Comparison of ENCODE assay signal across 14 cellular contexts in genomic region chr14:71803539-71804260, GRCh38.
A peak's percentile ranks its signal among the peaks of the same experiment; 100 is the strongest.
DNase-seq lines count a peak whose midpoint lies in the region; ATAC-seq and TF ChIP-seq lines count a peak whose summit lies in the region.
"Had no signal": no experiment of that assay in that cellular context is flagged by ENCODE, and none has a peak within 500 bp of the region (broad histone marks: within the 10 kb centered on the region; RNA-seq: fewer than 3 reads in every experiment).

No MANE protein-coding gene starts in this region.

- in situ Hi-C loops in mammary epithelial cell (cut with MboI; ENCODE audit: low sequenced_read_pairs in 2 of 2): no loop called here
- in situ Hi-C loops in KBM-7 (cut with MboI; ENCODE audit: low pct_unique_long_range_greater_than_20kb, low sequenced_read_pairs): no loop called here

- H3K9ac ChIP-seq in Loucy (ENCODE audit: low read depth, low read length, poor library complexity, severe bottlenecking) (no peak overlapping the region), mammary epithelial cell (ENCODE audit: insufficient read depth, low read length) (no peak overlapping the region)
- H3K9ac ChIP-seq: KMS-11 had no signal

- H3K27ac ChIP-seq in mammary epithelial cell (ENCODE audit: insufficient read depth, low read depth, low read length): no peak overlapping the region
- H3K27ac ChIP-seq: KMS-11 had no signal

- no peak for ATAC-seq in HG02840 (IDR thresholded peaks at IDR 0.05; ENCODE audit: low FRiP score, unreplicated experiment)
- ATAC-seq: left colon, T-helper 17 cell had no signal

- no peak for TF ChIP-seq CTCF in BJ (IDR thresholded peaks at IDR 0.05; ENCODE audit: insufficient read depth, low read depth, low read length)
- no peak for TF ChIP-seq CTCF in Loucy (conservative IDR thresholded peaks at IDR 0.05; ENCODE audit: low read length)
- no peak for TF ChIP-seq CTCF in mammary epithelial cell (conservative IDR thresholded peaks at IDR 0.05 in 1 of 2, IDR thresholded peaks at IDR 0.05 in 1 of 2; ENCODE audit: extremely low read depth in 1 of 2, insufficient read depth in 1 of 2, low read depth in 1 of 2, low read length in 2 of 2)

- H3F3A ChIP-seq in Loucy (ENCODE audit: low read depth): no peaks in the 10 kb centered on the region

- CTCF ChIA-PET in BJ (lab: Yijun Ruan, JAX): interaction anchor here (1.1 kb wide), 1 partner anchor 50 kb away, joined by 4 read pairs; no protein-coding TSS in a partner anchor
- CTCF ChIA-PET in mammary epithelial cell (lab: Charles Lee; ENCODE audit: low non-redundant PET): no interaction called here

- H3K4me3 ChIP-seq in BJ (ENCODE audit: low read depth, low read length) (no peak overlapping the region), Loucy (ENCODE audit: low read length, poor library complexity, severe bottlenecking) (no peak overlapping the region), mammary epithelial cell (replicated peaks in 1 of 3; ENCODE audit: insufficient read depth in 1 of 3, low read depth in 2 of 3, low read length in 3 of 3) (no peak overlapping the region)

- H4K20me1 ChIP-seq in Loucy (ENCODE audit: insufficient read depth, low read length, poor library complexity, severe bottlenecking) (no peaks in the 10 kb centered on the region), mammary epithelial cell (ENCODE audit: insufficient read depth, low read length) (no peaks in the 10 kb centered on the region)

- DNase-seq in BJ (ENCODE audit: low read depth) (peak; percentile 73), mammary epithelial cell (peak; percentile 79), kidney tubule cell (ENCODE audit: low spot score) (peak; percentile 17), NCI-H1092 (lab: John Stamatoyannopoulos, UW) (no peak), KBM-7 (no peak), NCI-H510A (lab: John Stamatoyannopoulos, UW) (no peak)
- DNase-seq: activated CD4-positive, alpha-beta T cell treated with anti-CD3 and anti-CD28 coated beads, Interleukin-2, amount 50 U/mL, for 1 hour; activated effector memory CD4-positive, alpha-beta T cell treated with Interleukin-2 at 50 U/mL for 16 hours; left colon; NCI-H2029 treated with DMSO at 0.1 percent for 48 hours; T-helper 17 cell had no signal

- no peaks in the 10 kb centered on the region for H3K36me3 ChIP-seq in BJ (ENCODE audit: control insufficient read depth, insufficient read depth, low read length)
- H3K36me3 ChIP-seq in Loucy (ENCODE audit: insufficient read depth, low read length): no peaks in the 10 kb centered on the region
- H3K36me3 ChIP-seq in mammary epithelial cell (ENCODE audit: insufficient read depth, low read length): no peaks in the 10 kb centered on the region

- WGBS in mammary epithelial cell (ENCODE audit: low coverage, missing lambda C conversion rate): 41% methylated on average over 3 of the region's 3 CpGs

- dilution Hi-C loops in mammary epithelial cell (cut with HindIII; ENCODE audit: low sequenced_read_pairs): no loop called here

- H3K79me2 ChIP-seq in Loucy (ENCODE audit: insufficient read depth, low read length): no peaks in the 10 kb centered on the region
- H3K79me2 ChIP-seq in mammary epithelial cell (ENCODE audit: insufficient read depth, low read length): no peaks in the 10 kb centered on the region

- H3K9me2 ChIP-seq in Loucy (replicated peaks; ENCODE audit: low read depth, low read length): no peaks in the 10 kb centered on the region

- no TSS peak for BruUV-seq in mammary epithelial cell (replicated peaks; lab: Mats Ljungman, UMichigan)

- intact Hi-C loops in mammary epithelial cell (cut with micrococcal nuclease): no loop called here

- H3K4me1 ChIP-seq in Loucy (ENCODE audit: insufficient read depth, low read length, poor library complexity, severe bottlenecking) (no peaks in the 10 kb centered on the region), mammary epithelial cell (ENCODE audit: insufficient read depth, low read length) (peaks cover 5% of the 10 kb centered on the region)

- H3K27me3 ChIP-seq in BJ (ENCODE audit: control insufficient read depth, insufficient read depth, low read length): no peaks in the 10 kb centered on the region
- H3K27me3 ChIP-seq in Loucy (ENCODE audit: insufficient read depth, low read length, poor library complexity, severe bottlenecking): no peaks in the 10 kb centered on the region
- H3K27me3 ChIP-seq in mammary epithelial cell (ENCODE audit: insufficient read depth, low read length): no peaks in the 10 kb centered on the region

- POLR2A ChIA-PET in BJ (lab: Charles Lee): no interaction called here

- no peak overlapping the region for H3K4me2 ChIP-seq in Loucy (ENCODE audit: low read depth, low read length, poor library complexity, severe bottlenecking)
- no peak overlapping the region for H3K4me2 ChIP-seq in mammary epithelial cell (ENCODE audit: insufficient read depth, low read depth, low read length)
- H3K4me2 ChIP-seq: KMS-11 had no signal

- peak overlapping the region; percentile 35; the same call in 1 of the 2 replicates for H2AFZ ChIP-seq in Loucy (ENCODE audit: low read length)
- H2AFZ ChIP-seq in mammary epithelial cell (ENCODE audit: low read depth, low read length): no peak overlapping the region

- H3K9me3 ChIP-seq in Loucy (ENCODE audit: insufficient read depth, low read depth, low read length): no peaks in the 10 kb centered on the region
- H3K9me3 ChIP-seq in mammary epithelial cell (replicated peaks; ENCODE audit: insufficient read depth, low read length): no peaks in the 10 kb centered on the region

Comparison
In these comparisons a context has a peak if more than half of its experiments do, and no peak if none do; other contexts are left out.
1. DNase-seq: peak in BJ (single experiment), mammary epithelial cell (single experiment) and kidney tubule cell (single experiment); none in NCI-H1092 (single experiment), KBM-7 (single experiment) and NCI-H510A (single experiment).